In genomic region chr14:92462568-92462967, GRCh38 we compare ENCODE assay signal across 13 cellular contexts.
"Had no signal": no experiment of that assay in that cellular context is flagged by ENCODE, and none has a peak within 500 bp of the region (broad histone marks: within the 10 kb centered on the region; RNA-seq: fewer than 3 reads in every experiment).

No MANE protein-coding gene starts in this region.

- H3K36me3 ChIP-seq: gastrocnemius medialis, upper lobe of left lung had no signal

- DNase-seq: activated CD4-positive, alpha-beta T cell treated with anti-CD3 and anti-CD28 coated beads, Interleukin-2, amount 50 U/mL, for 1 hour; activated CD4-positive, CD25-positive, alpha-beta regulatory T cell treated with anti-CD3 and anti-CD28 coated beads, Interleukin-2, amount 50 U/mL, for 72 hours; activated naive CD8-positive, alpha-beta T cell treated with anti-CD3 and anti-CD28 coated beads for 36 hours; activated T-cell treated with anti-CD3 and anti-CD28 coated beads for 4 hours; amniotic stem cell; gastrocnemius medialis; kidney glomerular epithelial cell; mucosa of descending colon; naive B cell had no signal

- H3K4me3 Mint-ChIP-seq: activated T-helper 17 cell treated with anti-CD3 and anti-CD28 coated beads, Interleukin-2, amount 50 U/mL, for 72 hours; memory B cell; naive B cell; stimulated activated naive CD8-positive, alpha-beta T cell treated with anti-CD3 and anti-CD28 coated beads, Interleukin-15, Interleukin-2, amounts not matched to agents 100 ng/mL and 50 ng/mL, for 24 hours had no signal

- H3K27ac Mint-ChIP-seq: activated T-helper 17 cell treated with anti-CD3 and anti-CD28 coated beads, Interleukin-2, amount 50 U/mL, for 72 hours; memory B cell; stimulated activated naive CD8-positive, alpha-beta T cell treated with anti-CD3 and anti-CD28 coated beads, Interleukin-15, Interleukin-2, amounts not matched to agents 100 ng/mL and 50 ng/mL, for 24 hours had no signal

- H3K36me3 Mint-ChIP-seq: activated naive CD8-positive, alpha-beta T cell treated with anti-CD3 and anti-CD28 coated beads for 36 hours; naive B cell had no signal

- H3K27me3 ChIP-seq: gastrocnemius medialis, upper lobe of left lung had no signal

- H3K27me3 Mint-ChIP-seq: activated naive CD8-positive, alpha-beta T cell treated with anti-CD3 and anti-CD28 coated beads for 36 hours had no signal

- H3K9me3 ChIP-seq: gastrocnemius medialis had no signal

- H3K4me3 ChIP-seq: gastrocnemius medialis, mucosa of descending colon, upper lobe of left lung had no signal

- ATAC-seq: activated T-helper 17 cell treated with anti-CD3 and anti-CD28 coated beads, Interleukin-2, amount 50 U/mL, for 72 hours; gastrocnemius medialis; mucosa of descending colon had no signal
